In the genomic region with DNA sequence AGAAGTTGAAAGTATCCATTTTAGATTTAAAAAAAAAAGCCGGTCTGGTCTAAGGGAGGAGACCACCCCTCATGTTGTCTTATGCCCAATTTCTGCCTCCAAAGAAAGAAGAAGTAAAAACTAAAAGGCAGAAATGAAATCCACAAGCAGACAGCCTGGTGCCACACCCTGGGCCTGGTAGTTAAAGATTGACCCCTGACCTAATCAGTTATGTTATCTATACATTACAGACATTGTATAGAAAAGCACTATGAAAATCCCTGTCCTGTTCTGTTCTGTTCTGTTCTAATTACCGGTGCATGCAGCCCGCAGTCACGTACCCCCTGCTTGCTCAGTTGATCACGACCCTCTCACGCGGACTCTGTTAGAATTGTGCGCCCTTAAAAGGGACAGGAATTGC, we compare ENCODE assay signal across 4 cellular contexts. TPM values are rescaled to one million over a fixed set of nuclear protein-coding genes. Genes with fewer than 3 reads are reported as not detected.
"Had no signal": no experiment of that assay in that cellular context is flagged by ENCODE, and none has a peak within 500 bp of the region (broad histone marks: within the 10 kb centered on the region; RNA-seq: fewer than 3 reads in every experiment).

No MANE protein-coding gene starts in this region.

RNA-seq across cellular contexts. Expression of gene INMT, which starts 55.5 kb away (rescaled TPM):
- total RNA-seq: activated CD4-positive, alpha-beta memory T cell treated with anti-CD3 and anti-CD28 coated beads for 36 hours; activated CD4-positive, alpha-beta T cell treated with anti-CD3 and anti-CD28 coated beads, Interleukin-2, amount 10 ng/mL, durations not matched to agents 24 days and 14 days; activated CD8-positive, alpha-beta memory T cell treated with anti-CD3 and anti-CD28 coated beads for 36 hours; activated CD8-positive, alpha-beta T cell treated with anti-CD3 and anti-CD28 coated beads for 36 hours had no signal
